36 cellular contexts compared by ENCODE assay signal in genomic region chr13:103537616-103538015, GRCh38.
"Had no signal": no experiment of that assay in that cellular context is flagged by ENCODE, and none has a peak within 500 bp of the region (broad histone marks: within the 10 kb centered on the region; RNA-seq: fewer than 3 reads in every experiment).

No MANE protein-coding gene starts in this region.

- DNase-seq: activated B cell treated with CpG ODN at 0.5 μM for 24 hours; activated CD4-positive, alpha-beta memory T cell treated with anti-CD3 and anti-CD28 coated beads for 36 hours; activated CD4-positive, alpha-beta T cell treated with anti-CD3 and anti-CD28 coated beads for 4 hours; activated CD4-positive, alpha-beta T cell treated with anti-CD3 and anti-CD28 coated beads, Interleukin-2, amount 10 ng/mL, durations not matched to agents 24 days and 14 days; activated CD4-positive, alpha-beta T cell treated with anti-CD3 and anti-CD28 coated beads, Interleukin-2, amount 50 U/mL, for 1 hour; activated CD4-positive, alpha-beta T cell treated with anti-CD3 and anti-CD28 coated beads, Interleukin-2, amount 50 U/mL, for 4 hours; activated CD4-positive, CD25-positive, alpha-beta regulatory T cell treated with anti-CD3 and anti-CD28 coated beads, Interleukin-2, amount 50 U/mL, for 72 hours; activated CD8-positive, alpha-beta memory T cell treated with anti-CD3 and anti-CD28 coated beads, Interleukin-2, amount 50 U/mL, for 4 hours; activated CD8-positive, alpha-beta T cell treated with anti-CD3 and anti-CD28 coated beads for 36 hours; activated effector memory CD4-positive, alpha-beta T cell treated with Interleukin-2 at 50 U/mL for 16 hours; activated gamma-delta T cell; activated naive CD4-positive, alpha-beta T cell treated with anti-CD3 and anti-CD28 coated beads, Interleukin-2, amount 10 ng/mL, durations not matched to agents 7 days and 5 days; activated naive CD4-positive, alpha-beta T cell treated with Interleukin-2 at 50 U/mL for 16 hours; activated naive CD8-positive, alpha-beta T cell treated with anti-CD3 and anti-CD28 coated beads, Interleukin-2, amount 10 ng/mL, durations not matched to agents 7 days and 5 days; activated naive CD8-positive, alpha-beta T cell treated with anti-CD3 and anti-CD28 coated beads, Interleukin-2, amount 50 U/mL, for 24 hours; activated T-cell treated with anti-CD3 and anti-CD28 coated beads for 4 hours; activated T-cell treated with anti-CD3 and anti-CD28 coated beads, Interleukin-2, amount 50 U/mL, for 1 hour; activated T-cell treated with anti-CD3 and anti-CD28 coated beads, Interleukin-2, amount 50 U/mL, for 4 hours; activated T-cell treated with anti-CD3 and anti-CD28 coated beads, Interleukin-2, amount 50 U/mL, for 72 hours; amygdala; anterior cingulate cortex; caudate nucleus; cerebellar nuclear complex; T-helper 2 cell; T-helper 9 cell had no signal

- H3K9me3 ChIP-seq: ascending aorta had no signal

- H3K36me3 Mint-ChIP-seq: activated CD4-positive, alpha-beta memory T cell treated with anti-CD3 and anti-CD28 coated beads for 36 hours; activated naive CD4-positive, alpha-beta T cell treated with anti-CD3 and anti-CD28 coated beads, Interleukin-2, amount 10 ng/mL, durations not matched to agents 7 days and 5 days; activated naive CD4-positive, alpha-beta T cell treated with anti-CD3 and anti-CD28 coated beads, Interleukin-2, amount 50 U/mL, for 24 hours; activated naive CD8-positive, alpha-beta T cell; activated naive CD8-positive, alpha-beta T cell treated with anti-CD3 and anti-CD28 coated beads, Interleukin-2, amount 10 ng/mL, durations not matched to agents 7 days and 5 days; brain had no signal

- H3K4me3 Mint-ChIP-seq: activated B cell treated with CpG ODN at 0.5 μM for 24 hours; activated CD4-positive, alpha-beta memory T cell treated with anti-CD3 and anti-CD28 coated beads for 36 hours; activated CD4-positive, alpha-beta T cell treated with anti-CD3 and anti-CD28 coated beads, Interleukin-2, amount 10 ng/mL, durations not matched to agents 24 days and 14 days; activated CD8-positive, alpha-beta T cell treated with anti-CD3 and anti-CD28 coated beads for 36 hours; activated naive CD4-positive, alpha-beta T cell treated with anti-CD3 and anti-CD28 coated beads, Interleukin-2, amount 10 ng/mL, durations not matched to agents 7 days and 5 days; activated naive CD4-positive, alpha-beta T cell treated with anti-CD3 and anti-CD28 coated beads, Interleukin-2, amount 50 U/mL, for 24 hours; activated naive CD8-positive, alpha-beta T cell; activated naive CD8-positive, alpha-beta T cell treated with anti-CD3 and anti-CD28 coated beads, Interleukin-2, amount 10 ng/mL, durations not matched to agents 7 days and 5 days; activated naive CD8-positive, alpha-beta T cell treated with anti-CD3 and anti-CD28 coated beads, Interleukin-2, amount 50 U/mL, for 24 hours; activated T-cell treated with anti-CD3 and anti-CD28 coated beads, Interleukin-2, amount 50 U/mL, for 4 hours; activated T-cell treated with anti-CD3 and anti-CD28 coated beads, Interleukin-2, amount 50 U/mL, for 72 hours; activated T-helper 1 cell treated with anti-CD3 and anti-CD28 coated beads, Interleukin-12 subunit alpha, Interleukin-12 subunit beta, Interleukin-2, Interleukin-4 antibody, amounts not matched to agents 30 ng/mL and 10 ng/mL and 1 ng/mL, durations not matched to agents 14 hours and 24 hours and 36 hours; brain; central memory CD8-positive, alpha-beta T cell; T-helper 1 cell treated with Interleukin-12 subunit alpha and Interleukin-12 subunit beta and Interleukin-4 antibody, amounts not matched to agents 30 μg/mL and 1 μg/mL, for 36 hours; T-helper 2 cell treated with Interferon-gamma antibody and Interleukin-4, amounts not matched to agents 5 μg/mL and 100 μg/mL, for 36 hours had no signal

- H3K9me3 Mint-ChIP-seq: activated CD4-positive, alpha-beta T cell treated with anti-CD3 and anti-CD28 coated beads, Interleukin-2, amount 10 ng/mL, durations not matched to agents 24 days and 14 days had no signal

- H3K27ac ChIP-seq: ascending aorta, cardiac muscle cell, VCaP had no signal

- H3K27me3 ChIP-seq: ascending aorta, cardiac muscle cell had no signal

- H3K27me3 Mint-ChIP-seq: activated B cell treated with CpG ODN at 0.5 μM for 24 hours; activated CD4-positive, alpha-beta memory T cell treated with anti-CD3 and anti-CD28 coated beads for 36 hours; activated CD4-positive, alpha-beta T cell treated with anti-CD3 and anti-CD28 coated beads, Interleukin-2, amount 10 ng/mL, durations not matched to agents 24 days and 14 days; activated CD8-positive, alpha-beta T cell treated with anti-CD3 and anti-CD28 coated beads for 36 hours; activated naive CD4-positive, alpha-beta T cell treated with anti-CD3 and anti-CD28 coated beads, Interleukin-2, amount 10 ng/mL, durations not matched to agents 7 days and 5 days; activated naive CD4-positive, alpha-beta T cell treated with anti-CD3 and anti-CD28 coated beads, Interleukin-2, amount 50 U/mL, for 24 hours; activated naive CD8-positive, alpha-beta T cell; activated naive CD8-positive, alpha-beta T cell treated with anti-CD3 and anti-CD28 coated beads, Interleukin-2, amount 10 ng/mL, durations not matched to agents 7 days and 5 days; activated naive CD8-positive, alpha-beta T cell treated with anti-CD3 and anti-CD28 coated beads, Interleukin-2, amount 50 U/mL, for 24 hours; brain; central memory CD8-positive, alpha-beta T cell had no signal

- H3K4me1 ChIP-seq: ascending aorta had no signal

- H3K4me1 Mint-ChIP-seq: activated B cell treated with CpG ODN at 0.5 μM for 24 hours; activated CD4-positive, alpha-beta T cell treated with anti-CD3 and anti-CD28 coated beads, Interleukin-2, amount 10 ng/mL, durations not matched to agents 24 days and 14 days; activated naive CD4-positive, alpha-beta T cell treated with anti-CD3 and anti-CD28 coated beads, Interleukin-2, amount 10 ng/mL, durations not matched to agents 7 days and 5 days; activated naive CD4-positive, alpha-beta T cell treated with anti-CD3 and anti-CD28 coated beads, Interleukin-2, amount 50 U/mL, for 24 hours; activated naive CD8-positive, alpha-beta T cell treated with anti-CD3 and anti-CD28 coated beads, Interleukin-2, amount 10 ng/mL, durations not matched to agents 7 days and 5 days; activated naive CD8-positive, alpha-beta T cell treated with anti-CD3 and anti-CD28 coated beads, Interleukin-2, amount 50 U/mL, for 24 hours; central memory CD8-positive, alpha-beta T cell had no signal

- H3K27ac Mint-ChIP-seq: activated B cell treated with CpG ODN at 0.5 μM for 24 hours; activated CD4-positive, alpha-beta memory T cell treated with anti-CD3 and anti-CD28 coated beads for 36 hours; activated CD4-positive, alpha-beta T cell treated with anti-CD3 and anti-CD28 coated beads, Interleukin-2, amount 10 ng/mL, durations not matched to agents 24 days and 14 days; activated CD8-positive, alpha-beta T cell treated with anti-CD3 and anti-CD28 coated beads for 36 hours; activated naive CD4-positive, alpha-beta T cell treated with anti-CD3 and anti-CD28 coated beads, Interleukin-2, amount 10 ng/mL, durations not matched to agents 7 days and 5 days; activated naive CD4-positive, alpha-beta T cell treated with anti-CD3 and anti-CD28 coated beads, Interleukin-2, amount 50 U/mL, for 24 hours; activated naive CD8-positive, alpha-beta T cell; activated naive CD8-positive, alpha-beta T cell treated with anti-CD3 and anti-CD28 coated beads, Interleukin-2, amount 10 ng/mL, durations not matched to agents 7 days and 5 days; activated naive CD8-positive, alpha-beta T cell treated with anti-CD3 and anti-CD28 coated beads, Interleukin-2, amount 50 U/mL, for 24 hours; activated T-cell treated with anti-CD3 and anti-CD28 coated beads, Interleukin-2, amount 50 U/mL, for 72 hours; activated T-helper 1 cell treated with anti-CD3 and anti-CD28 coated beads, Interleukin-12 subunit alpha, Interleukin-12 subunit beta, Interleukin-2, Interleukin-4 antibody, amounts not matched to agents 30 ng/mL and 10 ng/mL and 1 ng/mL, durations not matched to agents 14 hours and 24 hours and 36 hours; activated T-helper 2 cell treated with anti-CD3 and anti-CD28 coated beads, Interferon-gamma antibody, Interleukin-2, Interleukin-4, amounts not matched to agents 10 μg/mL and 5 μg/mL and 100 μg/mL, durations not matched to agents 14 hours and 24 hours and 36 hours; T-helper 1 cell treated with Interleukin-12 subunit alpha and Interleukin-12 subunit beta and Interleukin-4 antibody, amounts not matched to agents 30 μg/mL and 1 μg/mL, for 36 hours; T-helper 2 cell treated with Interferon-gamma antibody and Interleukin-4, amounts not matched to agents 5 μg/mL and 100 μg/mL, for 36 hours had no signal
